In the genomic region with DNA sequence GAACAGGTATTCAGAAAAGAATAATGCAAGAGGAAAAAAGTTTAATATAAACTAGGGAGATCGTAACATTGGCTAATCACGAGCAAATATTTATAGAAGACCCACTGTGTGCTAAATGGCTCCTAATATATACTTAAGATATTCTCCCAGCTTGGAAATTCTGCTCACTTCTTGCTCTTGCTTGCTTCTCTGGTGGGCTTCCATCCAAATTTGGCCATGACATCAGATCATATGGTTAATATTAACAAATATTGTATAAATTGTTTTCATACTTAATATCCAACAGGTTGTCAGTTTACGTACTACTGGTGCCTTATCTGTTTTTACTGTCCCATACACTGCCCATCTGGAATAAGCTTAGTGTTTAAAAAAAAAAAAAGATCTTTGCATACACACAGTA, we compare ENCODE assay signal across 7 cellular contexts. TPM values are rescaled to one million over a fixed set of nuclear protein-coding genes. Genes with fewer than 3 reads are reported as not detected.
DNase-seq lines count a peak whose midpoint lies in the region; ATAC-seq and TF ChIP-seq lines count a peak whose summit lies in the region.

No MANE protein-coding gene starts in this region.

- no peaks in the 10 kb centered on the region for H3K27me3 ChIP-seq in iPS DF 6.9 (ENCODE audit: control insufficient read depth, insufficient read depth, low read length)

- peak overlapping the region; percentile 98 for H3K27ac Mint-ChIP-seq in activated CD8-positive, alpha-beta T cell treated with anti-CD3 and anti-CD28 coated beads for 36 hours
- peak overlapping the region; percentile 100 for H3K27ac Mint-ChIP-seq in stimulated activated naive B cell treated with anti-CD40 and anti-IgM and Interleukin-4, amounts not matched to agents 10 μg/mL and 1 μg/mL and 100 μg/mL, for 72 hours

- H3K36me3 ChIP-seq in iPS DF 6.9 (ENCODE audit: control insufficient read depth, insufficient read depth, low read length) = peaks cover 3% of the 10 kb centered on the region; the same call in 1 of the 2 replicates

- H3K4me3 ChIP-seq in HFF-Myc (replicated peaks; ENCODE audit: low read depth, low read length) = peak overlapping the region; percentile 78
- peak overlapping the region; percentile 53; the same call in 1 of the 2 replicates for H3K4me3 ChIP-seq in iPS DF 6.9 (ENCODE audit: low read length)

- DNase-seq in HFF-Myc (ENCODE audit: extremely low read depth, low read depth) (no peak), iPS DF 6.9 (ENCODE audit: low read depth, low spot score) (no peak)
- no peak for DNase-seq in activated CD8-positive, alpha-beta T cell treated with anti-CD3 and anti-CD28 coated beads for 36 hours
- no peak for DNase-seq in stimulated activated naive B cell treated with anti-CD40 and anti-IgM and Interleukin-4, amounts not matched to agents 10 μg/mL and 1 μg/mL and 100 μg/mL, for 72 hours

- H3K36me3 Mint-ChIP-seq in activated CD8-positive, alpha-beta T cell treated with anti-CD3 and anti-CD28 coated beads for 36 hours (ENCODE audit: low read depth) = peaks cover 55% of the 10 kb centered on the region
- H3K36me3 Mint-ChIP-seq in stimulated activated naive B cell treated with anti-CD40 and anti-IgM and Interleukin-4, amounts not matched to agents 10 μg/mL and 1 μg/mL and 100 μg/mL, for 72 hours = peaks cover 30 to 42% of the 10 kb centered on the region in 2 donors

- peaks cover 47% of the 10 kb centered on the region for H3K4me1 Mint-ChIP-seq in activated CD8-positive, alpha-beta T cell treated with anti-CD3 and anti-CD28 coated beads for 36 hours (ENCODE audit: low read depth)
- peaks cover 33 to 64% of the 10 kb centered on the region in 2 donors for H3K4me1 Mint-ChIP-seq in stimulated activated naive B cell treated with anti-CD40 and anti-IgM and Interleukin-4, amounts not matched to agents 10 μg/mL and 1 μg/mL and 100 μg/mL, for 72 hours

- no CpG with 5 or more reads among the region's 3 CpGs for WGBS in iPS DF 6.9 (ENCODE audit: insufficient coverage, insufficient read length)

- TF ChIP-seq CTCF in HFF-Myc (IDR thresholded peaks at IDR 0.05; ENCODE audit: low read depth, low read length, missing control alignments) = no peak
- no peak for TF ChIP-seq CTCF in activated CD8-positive, alpha-beta T cell treated with anti-CD3 and anti-CD28 coated beads for 36 hours (IDR thresholded peaks at IDR 0.05)

- ATAC-seq in activated CD8-positive, alpha-beta T cell treated with anti-CD3 and anti-CD28 coated beads for 36 hours = no peak
- ATAC-seq in stimulated activated naive B cell treated with anti-CD40 and anti-IgM and Interleukin-4, amounts not matched to agents 10 μg/mL and 1 μg/mL and 100 μg/mL, for 72 hours (replicated peaks) = no peak
- ATAC-seq in GM21737 (IDR thresholded peaks at IDR 0.05; ENCODE audit: unreplicated experiment) (no peak), HG03280 (IDR thresholded peaks at IDR 0.05; ENCODE audit: unreplicated experiment) (no peak), HG02623 (IDR thresholded peaks at IDR 0.05; ENCODE audit: unreplicated experiment) (no peak)

- no peaks in the 10 kb centered on the region for H3K9me3 ChIP-seq in iPS DF 6.9 (ENCODE audit: control insufficient read depth, insufficient read depth, low read length)

- H3K27me3 Mint-ChIP-seq in activated CD8-positive, alpha-beta T cell treated with anti-CD3 and anti-CD28 coated beads for 36 hours = no peaks in the 10 kb centered on the region
- H3K27me3 Mint-ChIP-seq in stimulated activated naive B cell treated with anti-CD40 and anti-IgM and Interleukin-4, amounts not matched to agents 10 μg/mL and 1 μg/mL and 100 μg/mL, for 72 hours = no peaks in the 10 kb centered on the region

- peak overlapping the region; percentile 93 for H3K4me3 Mint-ChIP-seq in activated CD8-positive, alpha-beta T cell treated with anti-CD3 and anti-CD28 coated beads for 36 hours
- H3K4me3 Mint-ChIP-seq in stimulated activated naive B cell treated with anti-CD40 and anti-IgM and Interleukin-4, amounts not matched to agents 10 μg/mL and 1 μg/mL and 100 μg/mL, for 72 hours = peak overlapping the region; percentile 85 to 94

- POLR2A ChIA-PET in activated CD8-positive, alpha-beta T cell treated with anti-CD3 and anti-CD28 coated beads for 36 hours (lab: Charles Lee) = interaction anchor here (1.5 to 16.7 kb wide), 5 partner anchors 12 to 135 kb away, joined by 3 to 554 read pairs (median 13); a partner anchor contains a TSS

- H3K4me1 ChIP-seq in iPS DF 6.9 (ENCODE audit: control insufficient read depth, insufficient read depth, low read length) = no peaks in the 10 kb centered on the region

- intact Hi-C loops in activated CD8-positive, alpha-beta T cell treated with anti-CD3 and anti-CD28 coated beads for 36 hours (cut with micrococcal nuclease) = loop anchor here (1.0 to 10.0 kb wide), 2 partner anchors 26 to 138 kb away; no protein-coding TSS in a partner anchor

- CTCF ChIA-PET in activated CD8-positive, alpha-beta T cell treated with anti-CD3 and anti-CD28 coated beads for 36 hours (lab: Charles Lee) = interaction anchor here (1.1 to 3.4 kb wide), 9 partner anchors 12 to 233 kb away, joined by 3 to 16 read pairs (median 6); a partner anchor contains a TSS

- H3K9me3 Mint-ChIP-seq in activated CD8-positive, alpha-beta T cell treated with anti-CD3 and anti-CD28 coated beads for 36 hours = no peaks in the 10 kb centered on the region
- peaks cover 3 to 8% of the 10 kb centered on the region in 2 donors for H3K9me3 Mint-ChIP-seq in stimulated activated naive B cell treated with anti-CD40 and anti-IgM and Interleukin-4, amounts not matched to agents 10 μg/mL and 1 μg/mL and 100 μg/mL, for 72 hours

- no peak overlapping the region for H3K27ac ChIP-seq in iPS DF 6.9 (ENCODE audit: low read length)

RNA-seq across cellular contexts. Expression of a gene that starts 1.1 kb away (rescaled TPM):
- 10 to 100 TPM; 33.1 to 34.7 TPM for total RNA-seq in activated CD8-positive, alpha-beta T cell treated with anti-CD3 and anti-CD28 coated beads for 36 hours

RNA-seq across cellular contexts. Expression of a gene that starts 27.7 kb away (rescaled TPM):
- 100 to 1,000 TPM; 469 to 474 TPM for total RNA-seq in activated CD8-positive, alpha-beta T cell treated with anti-CD3 and anti-CD28 coated beads for 36 hours
